ENCODE assay signal across 8 cellular contexts in genomic region chr1:88683848-88684481, GRCh38. TPM values are rescaled to one million over a fixed set of nuclear protein-coding genes. Genes with fewer than 3 reads are reported as not detected.
DNase-seq lines count a peak whose midpoint lies in the region; ATAC-seq and TF ChIP-seq lines count a peak whose summit lies in the region.

Gene PKN2, plus strand, starts transcription at chr1:88684273. Its CDS starts 308 bp downstream, at chr1:88684581.

- peak; percentile 34 to 90 for TF ChIP-seq POLR2A in heart left ventricle (IDR thresholded peaks at IDR 0.05)
- peak in 3 of 4 donors; percentile 66 to 96 (median 77) for TF ChIP-seq POLR2A in upper lobe of left lung (IDR thresholded peaks at IDR 0.05)

- no peaks in the 10 kb centered on the region for H3K9me3 ChIP-seq in heart left ventricle
- no peaks in the 10 kb centered on the region for H3K9me3 ChIP-seq in upper lobe of left lung

- intact Hi-C loops in T-helper 1 cell treated with Interleukin-12 subunit alpha and Interleukin-12 subunit beta and Interleukin-4 antibody, amounts not matched to agents 30 ng/mL and 1 ng/mL, for 36 hours (cut with micrococcal nuclease): loop anchor here (1.0 to 10.0 kb wide), 13 partner anchors 24 to 1980 kb away; partner anchors contain the start of genes GBP1, GTF2B, HS2ST1 and LMO4
- intact Hi-C loops in heart left ventricle (cut with DNase I) (loop anchor here in 3 of 10 donors (1.0 to 10.0 kb wide), 4 partner anchors 29 to 211 kb away; partner anchors contain the start of gene GTF2B (in 2 of the 3)), posterior cingulate gyrus (cut with DNase I) (loop anchor here (5.0 to 10.0 kb wide), 2 partner anchors 111 to 208 kb away; partner anchors contain the start of gene GTF2B)

- peak in 1 of 4 donors; percentile 55 for TF ChIP-seq EP300 in upper lobe of left lung (IDR thresholded peaks at IDR 0.05)

- H3K36me3 ChIP-seq in heart left ventricle (peaks cover 0 to 9% (median 0%) of the 10 kb centered on the region in 9 donors), upper lobe of left lung (no peaks in the 10 kb centered on the region)

- peak; percentile 95 for DNase-seq in GM13977 (ENCODE audit: low spot score)
- peak; percentile 92 for DNase-seq in NCI-H146 treated with DMSO at 0.1 percent for 48 hours (lab: John Stamatoyannopoulos, UW; ENCODE audit: unreplicated experiment)
- DNase-seq in amniotic epithelial cell (ENCODE audit: low read depth): peak; percentile 97
- DNase-seq in heart left ventricle: peak; percentile 98 to 99 (median 98)
- peak; percentile 90 to 99 (median 92) for DNase-seq in posterior cingulate gyrus
- peak; percentile 98 to 99 for DNase-seq in upper lobe of left lung

- ATAC-seq in HG02884 (IDR thresholded peaks at IDR 0.05; ENCODE audit: unreplicated experiment) (peak; percentile 81), heart left ventricle (peak; percentile 99 to 100 (median 99)), upper lobe of left lung (ENCODE audit: low FRiP score in 2 of 2) (peak; percentile 99 to 100)

- H3K27me3 ChIP-seq in heart left ventricle: no peaks in the 10 kb centered on the region
- H3K27me3 ChIP-seq in upper lobe of left lung: no peaks in the 10 kb centered on the region

- 0 to 1% (median 0%) methylated on average over 47 to 58 of the region's 58 CpGs for WGBS in heart left ventricle, 4 donors
- WGBS in upper lobe of left lung, 2 donors: 0% methylated on average over 50 to 52 of the region's 58 CpGs

- H3K4me1 ChIP-seq in heart left ventricle (peaks cover 0 to 41% (median 27%) of the 10 kb centered on the region in 12 donors), upper lobe of left lung (peaks cover 22 to 35% (median 31%) of the 10 kb centered on the region in 4 donors)

- H3K27ac ChIP-seq in heart left ventricle: peak within 1 kb of the TSS; percentile 86 to 96 (median 94)
- peak within 1 kb of the TSS; percentile 95 to 98 (median 96) for H3K27ac ChIP-seq in upper lobe of left lung

- peak within 1 kb of the TSS; percentile 70 to 91 (median 86) for H3K4me3 ChIP-seq in heart left ventricle
- peak within 1 kb of the TSS; percentile 76 to 97 (median 90) for H3K4me3 ChIP-seq in upper lobe of left lung

- in situ Hi-C loops in GM13977 (cut with MboI; ENCODE audit: low pct_unique_long_range_greater_than_20kb, low sequenced_read_pairs, unreplicated experiment): no loop called here

- TF ChIP-seq CTCF in GM13977 (IDR thresholded peaks at IDR 0.05; ENCODE audit: extremely low read depth, insufficient read depth, missing control alignments) (peak; percentile 46), heart left ventricle (IDR thresholded peaks at IDR 0.05) (peak in 11 of 12 donors; percentile 6 to 58 (median 20)), upper lobe of left lung (IDR thresholded peaks at IDR 0.05) (peak in 5 of 6 experiments; percentile 14 to 48 (median 39))

RNA-seq across cellular contexts. Expression of gene PKN2, which starts in this region (rescaled TPM):
- total RNA-seq in T-helper 1 cell treated with Interleukin-12 subunit alpha and Interleukin-12 subunit beta and Interleukin-4 antibody, amounts not matched to agents 30 ng/mL and 1 ng/mL, for 36 hours: 29.0 and 32.6 TPM in 2 replicates
- total RNA-seq in heart left ventricle: 10 to 100 TPM; 20.3 to 43.8 (median 34.3) TPM
- polyA plus RNA-seq in heart left ventricle: 10 to 100 TPM in 1 of 2 donors, 1 to 10 TPM in 1; 7.3 to 12.9 TPM
- 100 to 1,000 TPM in 1 of 6 donors, 10 to 100 TPM in 5; 33.0 to 108 (median 37.6) TPM for total RNA-seq in upper lobe of left lung

Comparison
In these comparisons a context has a peak if more than half of its experiments do, and no peak if none do; other contexts are left out.
1. Peak in every context shown above with its lines: DNase-seq, ATAC-seq, H3K4me3 ChIP-seq and H3K27ac ChIP-seq.